8 cellular contexts compared by ENCODE assay signal in the genomic region with DNA sequence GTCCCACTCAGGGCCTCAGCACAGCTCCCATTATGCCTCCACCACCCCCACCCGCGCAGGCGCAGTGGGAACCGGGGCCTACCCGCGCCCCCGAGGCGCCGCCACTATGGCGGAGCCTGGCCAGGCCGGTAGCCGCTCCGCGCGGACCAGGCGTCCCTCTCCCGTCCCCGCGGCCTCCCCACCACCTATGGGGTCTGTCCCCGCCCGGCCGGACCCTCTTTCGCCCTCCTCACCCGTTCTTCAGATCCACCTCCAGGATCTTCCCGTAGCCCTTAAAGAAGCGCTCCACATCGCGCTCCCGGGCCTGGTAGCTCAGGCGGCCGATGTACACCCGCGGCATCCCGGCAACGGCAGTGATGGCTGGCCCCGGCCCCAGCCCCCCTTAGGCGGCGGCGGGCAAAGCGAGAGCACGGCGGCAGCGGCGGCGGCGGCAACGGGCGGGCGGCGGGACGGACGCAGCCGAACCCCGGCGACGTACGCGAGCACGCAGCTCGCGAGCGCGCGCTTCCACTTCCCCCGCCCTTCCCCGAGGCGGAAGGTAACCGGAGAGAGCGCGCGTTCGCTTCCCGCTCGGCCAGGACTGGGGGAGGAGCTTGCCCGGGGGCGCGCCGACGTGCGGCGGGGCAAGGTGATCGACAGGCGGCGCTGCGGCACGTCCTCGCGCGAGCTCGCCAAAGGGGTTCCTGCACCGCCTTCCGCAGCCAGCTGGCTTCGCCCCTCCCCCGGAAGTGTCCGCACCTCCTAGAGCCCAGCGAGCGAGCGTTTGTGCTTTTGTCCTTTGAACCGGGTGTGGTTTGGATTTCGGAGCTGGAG. TPM values are rescaled to one million over a fixed set of nuclear protein-coding genes. Genes with fewer than 3 reads are reported as not detected.
DNase-seq lines count a peak whose midpoint lies in the region; ATAC-seq, FAIRE-seq and TF ChIP-seq lines count a peak whose summit lies in the region.

A gene (minus strand): TSS at position 488 of the 813 bp plus-strand sequence. CDS start 148 bp downstream, at position 340.

- H3K27me3 ChIP-seq in CD4-positive, alpha-beta memory T cell (ENCODE audit: insufficient read depth, low read length): no peaks in the 10 kb centered on the region
- no peaks in the 10 kb centered on the region; a peak in 1 of 5 replicates for H3K27me3 ChIP-seq in HepG2 (ENCODE audit: control insufficient read depth in 1 of 2, insufficient read depth in 2 of 2, low read length in 2 of 2)

- H3K9me3 Mint-ChIP-seq in CD4-positive, alpha-beta memory T cell: no peaks in the 10 kb centered on the region

- BruUV-seq in HepG2 (replicated peaks; lab: Mats Ljungman, UMichigan): no TSS peak

- peaks cover 51% of the 10 kb centered on the region for H3K4me1 ChIP-seq in CD4-positive, alpha-beta memory T cell (ENCODE audit: insufficient read depth, low read length)
- peaks cover 65% of the 10 kb centered on the region for H3K4me1 ChIP-seq in HepG2 (ENCODE audit: insufficient read depth, low read length)

- peak within 1 kb of the TSS; percentile 76 for H3K4me2 ChIP-seq in HepG2 (ENCODE audit: low read depth, low read length)

- 1% methylated on average over 29 of the region's 100 CpGs for WGBS in HepG2 (ENCODE audit: low lambda C conversion rate)

- H3K27ac ChIP-seq in CD4-positive, alpha-beta memory T cell (ENCODE audit: low read depth, low read length): peak within 1 kb of the TSS; percentile 93
- peak within 1 kb of the TSS; percentile 99 for H3K27ac ChIP-seq in HepG2 (ENCODE audit: extremely low read length, insufficient read depth, low read length)

- peaks cover 49% of the 10 kb centered on the region for H3K79me2 ChIP-seq in HepG2 (ENCODE audit: insufficient read depth, low read length)

- H3K4me3 ChIP-seq in CD4-positive, alpha-beta memory T cell (ENCODE audit: low read length in 2 of 2): peak within 1 kb of the TSS; percentile 86 to 99
- peak within 1 kb of the TSS; percentile 90 to 99 (median 98) for H3K4me3 ChIP-seq in HepG2 (replicated peaks in 1 of 3; ENCODE audit: insufficient read depth in 1 of 3, low read depth in 2 of 3, low read length in 3 of 3)

- H3K36me3 ChIP-seq in CD4-positive, alpha-beta memory T cell (ENCODE audit: insufficient read depth, low read length): peaks cover 6% of the 10 kb centered on the region
- H3K36me3 ChIP-seq in HepG2 (replicated peaks in 1 of 2; ENCODE audit: control insufficient read depth in 1 of 2, insufficient read depth in 2 of 2, low read length in 2 of 2): peaks cover 0 to 13% of the 10 kb centered on the region in 2 experiments; a peak in 3 of 5 replicates

- CTCF ChIA-PET in CD4-positive, alpha-beta memory T cell (lab: Charles Lee; ENCODE audit: partially characterized antibody): interaction anchor here (0.7 to 4.2 kb wide), 20 partner anchors 11 to 538 kb away, joined by 3 to 45 read pairs (median 5); a partner anchor contains a TSS
- CTCF ChIA-PET in HepG2 (lab: Yijun Ruan, JAX; ENCODE audit: low intra/inter-chr PET ratio, low total read pairs): no interaction called here

- peaks cover 30 to 64% (median 45%) of the 10 kb centered on the region in 4 donors for H3K4me1 Mint-ChIP-seq in CD4-positive, alpha-beta memory T cell

- no peaks in the 10 kb centered on the region for H3K27me3 Mint-ChIP-seq in CD4-positive, alpha-beta memory T cell

- TF ChIP-seq CTCF in HepG2 (CRISPR knock-in tag; IDR thresholded peaks at IDR 0.05): peak; percentile 99

- ATAC-seq in GM19438 (IDR thresholded peaks at IDR 0.05; ENCODE audit: low read depth, unreplicated experiment) (peak; percentile 87), HG03575 (IDR thresholded peaks at IDR 0.05; ENCODE audit: extremely low read depth, insufficient number of reproducible peaks, low FRiP score, unreplicated experiment) (peak; percentile 54), HepG2 (peak; percentile 87)

- TF ChIP-seq RAD21 in HepG2 (CRISPR knock-in tag; IDR thresholded peaks at IDR 0.05): peak; percentile 88

- no peak within 1 kb of the TSS for H2AFZ ChIP-seq in HepG2 (ENCODE audit: low read length)

- no peaks in the 10 kb centered on the region for H3K9me3 ChIP-seq in CD4-positive, alpha-beta memory T cell (ENCODE audit: control insufficient read depth in 1 of 2, low read length in 2 of 2)
- H3K9me3 ChIP-seq in HepG2 (ENCODE audit: low read length): no peaks in the 10 kb centered on the region

- H3K27ac Mint-ChIP-seq in CD4-positive, alpha-beta memory T cell: peak within 1 kb of the TSS; percentile 93 to 97 (median 95)

- DNase-seq in CD4-positive, alpha-beta memory T cell: peak; percentile 98 to 99 (median 99)
- peak; percentile 99 for DNase-seq in NCI-H82 (lab: John Stamatoyannopoulos, UW)
- DNase-seq in activated CD4-positive, alpha-beta T cell treated with anti-CD3 and anti-CD28 coated beads, Interleukin-2, amount 50 U/mL, for 48 hours: peak; percentile 99
- peak; percentile 99 for DNase-seq in dermis blood vessel endothelial cell
- DNase-seq in HepG2 (ENCODE audit: low spot score): peak; percentile 97
- DNase-seq in stimulated activated CD4-positive, alpha-beta T cell treated with anti-CD3 and anti-CD28 coated beads, Interleukin-4, amount 100 ng/mL, for 1 hour: peak; percentile 99

- FAIRE-seq in HepG2 (lab: Jason Lieb, UNC): peak; percentile 97

- H3K4me3 Mint-ChIP-seq in CD4-positive, alpha-beta memory T cell: peak within 1 kb of the TSS; percentile 93 to 97 (median 95)

- TF ChIP-seq POLR2A in HepG2 (IDR thresholded peaks at IDR 0.05; ENCODE audit: insufficient read depth in 1 of 2, low read depth in 2 of 2, low read length in 2 of 2): peak; percentile 72 to 84

- peaks cover 43% of the 10 kb centered on the region for H4K20me1 ChIP-seq in HepG2 (ENCODE audit: insufficient read depth, low read length)

- POLR2A ChIA-PET in CD4-positive, alpha-beta memory T cell (lab: Charles Lee; ENCODE audit: partially characterized antibody): interaction anchor here (0.9 to 4.1 kb wide), 27 partner anchors 10 to 1456 kb away, joined by 3 to 33 read pairs (median 9); a partner anchor contains a TSS
- POLR2A ChIA-PET in HepG2 (lab: Yijun Ruan, JAX): interaction anchor here (0.6 to 2.6 kb wide), 26 partner anchors 10 to 1537 kb away, joined by 3 to 30 read pairs (median 6); a partner anchor contains a TSS

- TF ChIP-seq EP300 in HepG2 (IDR thresholded peaks at IDR 0.05; ENCODE audit: low read depth in 2 of 2, low read length in 2 of 2): peak in 1 of 2 experiments; percentile 55; a peak in 2 of 4 replicates
- no peak for TF ChIP-seq EP300 in HepG2 (CRISPR knock-in tag; IDR thresholded peaks at IDR 0.05; ENCODE audit: borderline replicate concordance)

- intact Hi-C loops in CD4-positive, alpha-beta memory T cell (cut with micrococcal nuclease): loop anchor here (1.0 to 10.0 kb wide), 8 partner anchors 15 to 935 kb away; a partner anchor contains a TSS
- intact Hi-C loops in HepG2 (cut with micrococcal nuclease; ENCODE audit: unreplicated experiment): loop anchor here (5.0 to 10.0 kb wide), 2 partner anchors 294 to 537 kb away; a partner anchor contains a TSS

- peaks cover 14 to 39% of the 10 kb centered on the region in 2 donors for H3K36me3 Mint-ChIP-seq in CD4-positive, alpha-beta memory T cell

- H3K9ac ChIP-seq in HepG2 (ENCODE audit: insufficient read depth, low read depth, low read length): peak within 1 kb of the TSS; percentile 100

- in situ Hi-C loops in HepG2 (cut with HindIII; ENCODE audit: extremely low pct_ligation_motif_present, low pct_unique_long_range_greater_than_20kb): no loop called here

TF ChIP-seq in HepG2, 621 proteins besides CTCF, POLR2A, EP300 and RAD21 (continues in another document):
- TF ChIP-seq PHF8 (CRISPR knock-in tag; IDR thresholded peaks at IDR 0.05) (peak; percentile 93), ZNF430 (CRISPR knock-in tag; IDR thresholded peaks at IDR 0.05) (peak; percentile 81), MATR3 (CRISPR knock-in tag; IDR thresholded peaks at IDR 0.05) (no peak), ZSCAN29 (CRISPR knock-in tag; conservative IDR thresholded peaks at IDR 0.05) (0 out of 2 replicates have a peak, but pooled peaks have one; percentile 74)

RNA-seq across cellular contexts. Expression of the gene that starts here (rescaled TPM):
- total RNA-seq in CD4-positive, alpha-beta memory T cell: 10 to 100 TPM; 83.3 to 86.8 TPM
- 100 to 1,000 TPM in 1 of 2 donors, 10 to 100 TPM in 1; 60.2 to 104 TPM for polyA plus RNA-seq in CD4-positive, alpha-beta memory T cell
- total RNA-seq in dermis blood vessel endothelial cell (47.2 and 52.9 TPM in 2 replicates), HepG2 (2016; rRNA removed; fragmentation: Illumina TruSeq; extraction: Trizol) (43.3 and 50.9 TPM in 2 replicates)
- total RNA-seq in HepG2 (2016; cell fraction: cytosol; rRNA removed; fragmentation: Illumina TruSeq; extraction: Trizol; ENCODE audit: low read depth): 16.9 and 18.2 TPM in 2 replicates
- total RNA-seq in HepG2 (2016; cell fraction: insoluble cytoplasmic fraction; rRNA removed; fragmentation: Illumina TruSeq; extraction: Trizol): 37.8 and 52.5 TPM in 2 replicates
- total RNA-seq in HepG2 (2016; cell fraction: membrane; rRNA removed; fragmentation: Illumina TruSeq; extraction: Trizol): 21.7 and 23.1 TPM in 2 replicates
- 41.4 and 44.1 TPM in 2 replicates for total RNA-seq in HepG2 (2016; cell fraction: nucleus; rRNA removed; fragmentation: Illumina TruSeq; extraction: Trizol)
- polyA plus RNA-seq in HepG2 (2011; rRNA removed): 37.7 and 39.5 TPM in 2 replicates
- polyA plus RNA-seq in HepG2 (2011; cell fraction: cytosol; rRNA removed): 28.7 and 37.6 TPM in 2 replicates
- 63.6 and 88.4 TPM in 2 replicates for polyA plus RNA-seq in HepG2 (2011; cell fraction: nucleus; rRNA removed)
- polyA plus RNA-seq in HepG2 (2012): 47.7 and 72.7 TPM in 2 replicates
- polyA plus RNA-seq in HepG2 (2016; cell fraction: cytosol; fragmentation: Illumina TruSeq; extraction: Trizol; ENCODE audit: low read depth): 5.4 and 6.5 TPM in 2 replicates
- polyA plus RNA-seq in HepG2 (2016; cell fraction: insoluble cytoplasmic fraction; fragmentation: Illumina TruSeq; extraction: Trizol; ENCODE audit: low read depth): 69.2 and 77.8 TPM in 2 replicates
- polyA plus RNA-seq in HepG2 (2016; cell fraction: membrane; fragmentation: Illumina TruSeq; extraction: Trizol; ENCODE audit: low read depth): 13.8 and 15.1 TPM in 2 replicates
- 159 and 173 TPM in 2 replicates for polyA plus RNA-seq in HepG2 (2016; cell fraction: nucleus; fragmentation: Illumina TruSeq; extraction: Trizol; ENCODE audit: insufficient read depth, low read depth)
- 13.5 and 27.4 TPM in 2 replicates for polyA minus RNA-seq in HepG2 (2011; rRNA and poly(A)+ RNA removed; ENCODE audit: low replicate concordance)
- 14.2 and 17.5 TPM in 2 replicates for polyA minus RNA-seq in HepG2 (2011; cell fraction: cytosol; rRNA and poly(A)+ RNA removed)
- polyA minus RNA-seq in HepG2 (2011; cell fraction: nucleus; rRNA and poly(A)+ RNA removed): 56.5 and 56.9 TPM in 2 replicates

Comparison
In these comparisons a context has a peak if more than half of its experiments do, and no peak if none do; other contexts are left out.
1. Peak in every context shown above with its lines: DNase-seq, ATAC-seq, H3K4me3 ChIP-seq and H3K27ac ChIP-seq.